Comparison of ENCODE assay signal across 9 cellular contexts in genomic region chr4:86940176-86940575, GRCh38. TPM values are rescaled to one million over a fixed set of nuclear protein-coding genes. Genes with fewer than 3 reads are reported as not detected.
DNase-seq lines count a peak whose midpoint lies in the region; ATAC-seq and TF ChIP-seq lines count a peak whose summit lies in the region.
"Had no signal": no experiment of that assay in that cellular context is flagged by ENCODE, and none has a peak within 500 bp of the region (broad histone marks: within the 10 kb centered on the region; RNA-seq: fewer than 3 reads in every experiment).

No MANE protein-coding gene starts in this region.

- peak; percentile 3 for ATAC-seq in GM19397 (IDR thresholded peaks at IDR 0.05; ENCODE audit: unreplicated experiment)
- ATAC-seq in HG03460 (IDR thresholded peaks at IDR 0.05; ENCODE audit: unreplicated experiment): peak; percentile 3

- H3K36me3 ChIP-seq in ACC112 (ENCODE audit: insufficient read depth, low read length): no peaks in the 10 kb centered on the region

- DNase-seq in fibroblast of the aortic adventitia (ENCODE audit: low read depth) (peak; percentile 63), medulla oblongata (ENCODE audit: extremely low spot score) (no peak), DMS153 (lab: John Stamatoyannopoulos, UW) (no peak), NAMALWA (ENCODE audit: low spot score) (no peak), DMS79 (lab: John Stamatoyannopoulos, UW) (no peak)
- DNase-seq: OCI-M1 had no signal

- H3K4me3 ChIP-seq in ACC112 (ENCODE audit: low read depth, low read length) (no peak overlapping the region), fibroblast of the aortic adventitia (ENCODE audit: low read depth, low read length) (no peak overlapping the region)

- peaks cover 46% of the 10 kb centered on the region for H3K4me1 ChIP-seq in ACC112 (ENCODE audit: control insufficient read depth, insufficient read depth, low read length, unreplicated experiment)

- no peaks in the 10 kb centered on the region for H3K27me3 ChIP-seq in ACC112 (ENCODE audit: insufficient read depth, low read length)

- TF ChIP-seq CTCF in fibroblast of the aortic adventitia (IDR thresholded peaks at IDR 0.05; ENCODE audit: insufficient read depth, low read length): no peak

- H3K27ac ChIP-seq in ACC112 (ENCODE audit: low read depth, low read length): peak overlapping the region; percentile 37; the same call in 1 of the 2 replicates

- H2AFZ ChIP-seq in ACC112 (ENCODE audit: low read length, unreplicated experiment): no peak overlapping the region

- H3K79me2 ChIP-seq in ACC112 (ENCODE audit: control insufficient read depth, insufficient read depth, low read length, unreplicated experiment): peaks cover 76% of the 10 kb centered on the region

RNA-seq across cellular contexts. Expression of gene AFF1, which starts 5.4 kb away (rescaled TPM):
- 21.9 and 41.9 TPM in 2 replicates for total RNA-seq in fibroblast of the aortic adventitia (ENCODE audit: low replicate concordance)

RNA-seq across cellular contexts. Expression of gene C4orf36, which starts 48.0 kb away (rescaled TPM):
- 0.81 TPM in 1 of 2 replicates, not detected in the other for total RNA-seq in fibroblast of the aortic adventitia (ENCODE audit: low replicate concordance)
